Comparison of ENCODE assay signal across 1 cellular context in genomic region chr17:47665655-47666054, GRCh38.
TF ChIP-seq lines count a peak whose summit lies in the region.

No MANE protein-coding gene starts in this region.

TF ChIP-seq in GM23338, 12 proteins besides CTCF, POLR2A, EP300 and RAD21 (continued from another document):
- no peak for TF ChIP-seq NANOG (IDR thresholded peaks at IDR 0.05; ENCODE audit: borderline replicate concordance)
- no peak for TF ChIP-seq JUNB (IDR thresholded peaks at IDR 0.05; ENCODE audit: unreplicated experiment)
- TF ChIP-seq REST (IDR thresholded peaks at IDR 0.05; ENCODE audit: unreplicated experiment): no peak
- no peak for TF ChIP-seq ZNF331 (CRISPR knock-in tag; IDR thresholded peaks at IDR 0.05; ENCODE audit: low read depth)
- no peak for TF ChIP-seq EZH2phosphoT487 (IDR thresholded peaks at IDR 0.05; ENCODE audit: unreplicated experiment)
- TF ChIP-seq STAT1 (IDR thresholded peaks at IDR 0.05; ENCODE audit: unreplicated experiment): no peak
- no peak for TF ChIP-seq POLR2AphosphoS5 (IDR thresholded peaks at IDR 0.05; ENCODE audit: low read depth)
